Comparison of ENCODE assay signal across 8 cellular contexts in genomic region chr1:6108937-6109636, GRCh38.
DNase-seq lines count a peak whose midpoint lies in the region; ATAC-seq and TF ChIP-seq lines count a peak whose summit lies in the region.

No MANE protein-coding gene starts in this region.

- ATAC-seq in HG03354 (IDR thresholded peaks at IDR 0.05; ENCODE audit: poor library complexity, severe bottlenecking, unreplicated experiment) (no peak), GM19452 (IDR thresholded peaks at IDR 0.05; ENCODE audit: unreplicated experiment) (no peak)

- CTCF ChIA-PET in GM10248 (lab: Yijun Ruan, JAX) = interaction anchor here (1.0 to 1.5 kb wide), 4 partner anchors 13 to 136 kb away, joined by 3 to 21 read pairs (median 5); partner anchors contain the start of genes HES3 and RNF207

- POLR2A ChIA-PET in GM10248 (lab: Yijun Ruan, JAX) = no interaction called here

- H3K27ac ChIP-seq in VCaP = no peak overlapping the region

- peak; percentile 49 for TF ChIP-seq CTCF in GM10248 (IDR thresholded peaks at IDR 0.05; ENCODE audit: control extremely low read depth, extremely low read depth, low read depth, missing control alignments)
- TF ChIP-seq CTCF in VCaP (conservative IDR thresholded peaks at IDR 0.05) = peak; percentile 76

- DNase-seq in AG08396 (ENCODE audit: low spot score) = peak; percentile 85
- peak; percentile 74 for DNase-seq in GM10248 (ENCODE audit: extremely low spot score)
- peak; percentile 42 for DNase-seq in NCI-H128 (lab: John Stamatoyannopoulos, UW; ENCODE audit: unreplicated experiment)
- peak; percentile 38 for DNase-seq in foreskin melanocyte
- peak; percentile 42 for DNase-seq in stimulated activated CD4-positive, alpha-beta T cell treated with anti-CD3 and anti-CD28 coated beads, Interleukin-4, amount 100 ng/mL, for 1 hour
